ENCODE assay signal across 39 cellular contexts in genomic region chrX:141917801-141918200, GRCh38. TPM values are rescaled to one million over a fixed set of nuclear protein-coding genes. Genes with fewer than 3 reads are reported as not detected.
"Had no signal": no experiment of that assay in that cellular context is flagged by ENCODE, and none has a peak within 500 bp of the region (broad histone marks: within the 10 kb centered on the region; RNA-seq: fewer than 3 reads in every experiment).

No MANE protein-coding gene starts in this region.

- H3K36me3 ChIP-seq: adrenal gland, ascending aorta, breast epithelium, cardiac muscle cell had no signal

- DNase-seq: activated effector memory CD4-positive, alpha-beta T cell treated with anti-CD3 and anti-CD28 coated beads, Interleukin-2, amount 50 U/mL, for 16 hours; activated effector memory CD4-positive, alpha-beta T cell treated with Interleukin-2 at 50 U/mL for 16 hours; activated gamma-delta T cell; activated gamma-delta T cell treated with Interleukin-2 at 50 U/mL for 16 hours; activated naive CD4-positive, alpha-beta T cell; activated naive CD4-positive, alpha-beta T cell treated with anti-CD3 and anti-CD28 coated beads for 36 hours; activated naive CD4-positive, alpha-beta T cell treated with anti-CD3 and anti-CD28 coated beads, Interleukin-2, amount 10 ng/mL, durations not matched to agents 7 days and 5 days; activated naive CD4-positive, alpha-beta T cell treated with anti-CD3 and anti-CD28 coated beads, Interleukin-2, amount 50 U/mL, for 16 hours; activated naive CD4-positive, alpha-beta T cell treated with Interleukin-2 at 50 U/mL for 16 hours; activated naive CD8-positive, alpha-beta T cell treated with anti-CD3 and anti-CD28 coated beads for 36 hours; activated naive CD8-positive, alpha-beta T cell treated with anti-CD3 and anti-CD28 coated beads, Interleukin-2, amount 10 ng/mL, durations not matched to agents 7 days and 5 days; activated naive CD8-positive, alpha-beta T cell treated with anti-CD3 and anti-CD28 coated beads, Interleukin-2, amount 50 U/mL, for 24 hours; activated T-cell treated with anti-CD3 and anti-CD28 coated beads, Interleukin-2, amount 50 U/mL, for 1 hour; activated T-cell treated with anti-CD3 and anti-CD28 coated beads, Interleukin-2, amount 50 U/mL, for 24 hours; activated T-cell treated with anti-CD3 and anti-CD28 coated beads, Interleukin-2, amount 50 U/mL, for 4 hours; activated T-cell treated with anti-CD3 and anti-CD28 coated beads, Interleukin-2, amount 50 U/mL, for 48 hours; activated T-cell treated with anti-CD3 and anti-CD28 coated beads, Interleukin-2, amount 50 U/mL, for 72 hours; adrenal gland; amniotic stem cell; amygdala; anterior cingulate cortex; aorta; body of pancreas; caudate nucleus; central memory CD4-positive, alpha-beta T cell; cerebellar nuclear complex had no signal

- H3K4me1 ChIP-seq: adrenal gland, ascending aorta, body of pancreas, breast epithelium had no signal

- H3K9me3 ChIP-seq: adrenal gland, ascending aorta, body of pancreas, breast epithelium had no signal

- FAIRE-seq: bronchial epithelial cell had no signal

- H3K27me3 ChIP-seq: adrenal gland, ascending aorta, body of pancreas, cardiac muscle cell had no signal

- H3K4me3 ChIP-seq: adrenal gland, ascending aorta, body of pancreas, breast epithelium, cardiac muscle cell had no signal

- ATAC-seq: activated naive CD4-positive, alpha-beta T cell treated with anti-CD3 and anti-CD28 coated beads, Interleukin-2, amount 50 U/mL, for 72 hours; activated naive CD8-positive, alpha-beta T cell treated with anti-CD3 and anti-CD28 coated beads, Interleukin-2, amount 50 U/mL, for 24 hours; activated T-cell treated with anti-CD3 and anti-CD28 coated beads, Interleukin-2, amount 50 U/mL, for 4 hours; activated T-cell treated with anti-CD3 and anti-CD28 coated beads, Interleukin-2, amount 50 U/mL, for 72 hours; activated T-helper 17 cell treated with anti-CD3 and anti-CD28 coated beads, Interleukin-2, amount 50 U/mL, for 72 hours; body of pancreas had no signal

- H3K27ac ChIP-seq: adrenal gland, ascending aorta, body of pancreas, breast epithelium, cardiac muscle cell had no signal

RNA-seq across cellular contexts. Expression of gene MAGEC1, which starts 14.1 kb away (rescaled TPM):
- total RNA-seq: activated naive CD4-positive, alpha-beta T cell treated with anti-CD3 and anti-CD28 coated beads for 36 hours; activated naive CD4-positive, alpha-beta T cell treated with anti-CD3 and anti-CD28 coated beads, Interleukin-2, amount 50 U/mL, for 72 hours; activated naive CD8-positive, alpha-beta T cell treated with anti-CD3 and anti-CD28 coated beads for 36 hours; activated naive CD8-positive, alpha-beta T cell treated with anti-CD3 and anti-CD28 coated beads, Interleukin-2, amount 10 ng/mL, durations not matched to agents 7 days and 5 days; activated T-cell treated with anti-CD3 and anti-CD28 coated beads, Interleukin-2, amount 50 U/mL, for 4 hours; activated T-cell treated with anti-CD3 and anti-CD28 coated beads, Interleukin-2, amount 50 U/mL, for 72 hours; activated T-helper 1 cell treated with anti-CD3 and anti-CD28 coated beads, Interleukin-12 subunit alpha, Interleukin-12 subunit beta, Interleukin-2, Interleukin-4 antibody, amounts not matched to agents 30 ng/mL and 10 ng/mL and 1 ng/mL, durations not matched to agents 14 hours and 24 hours and 36 hours; activated T-helper 17 cell treated with anti-CD3 and anti-CD28 coated beads, Interleukin-2, amount 50 U/mL, for 72 hours; activated T-helper 2 cell treated with anti-CD3 and anti-CD28 coated beads, Interferon-gamma antibody, Interleukin-2, Interleukin-4, amounts not matched to agents 10 μg/mL and 5 μg/mL and 100 μg/mL, durations not matched to agents 14 hours and 24 hours and 36 hours; adrenal gland; aorta; ascending aorta; astrocyte; body of pancreas; breast epithelium; bronchial epithelial cell; cardiac muscle cell; cardiac septum; cerebellum; chondrocyte had no signal
- polyA plus RNA-seq: adipose tissue, adrenal gland, aorta, cardiac muscle cell had no signal
